Comparison of ENCODE assay signal across 7 cellular contexts in the genomic region with DNA sequence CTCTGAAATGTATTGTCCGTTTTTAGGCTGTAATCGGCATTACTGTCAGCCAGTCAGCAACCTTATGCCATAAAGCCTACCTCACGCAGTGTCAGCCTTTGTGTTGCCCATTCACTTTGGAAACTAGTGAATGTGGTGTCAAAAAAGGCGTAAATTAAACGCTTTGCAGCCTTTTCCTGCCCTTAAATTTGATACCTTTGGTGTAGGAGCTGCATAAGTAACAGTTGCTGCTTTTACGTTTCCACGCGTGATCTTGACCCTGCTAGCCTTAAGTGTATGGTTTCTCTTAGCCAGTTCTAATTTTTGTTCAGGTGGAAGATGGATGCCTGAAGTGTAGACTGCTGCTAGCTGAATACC.
DNase-seq lines count a peak whose midpoint lies in the region; ATAC-seq and FAIRE-seq lines count a peak whose summit lies in the region.

No MANE protein-coding gene starts in this region.

- H3K9ac ChIP-seq in iPS-15b (ENCODE audit: low read depth, low read length), result peak overlapping the region; percentile 95

- POLR2A ChIA-PET in activated CD4-positive, alpha-beta memory T cell treated with anti-CD3 and anti-CD28 coated beads, Interleukin-2, amount 10 ng/mL, durations not matched to agents 7 days and 5 days (lab: Charles Lee), result interaction anchor here (0.8 to 3.2 kb wide), 10 partner anchors 8 to 1422 kb away, joined by 4 to 13 read pairs (median 6); a partner anchor contains a TSS

- no peak for DNase-seq in activated CD4-positive, alpha-beta memory T cell treated with anti-CD3 and anti-CD28 coated beads, Interleukin-2, amount 10 ng/mL, durations not matched to agents 7 days and 5 days
- no peak for DNase-seq in stimulated activated naive CD8-positive, alpha-beta T cell treated with anti-CD3 and anti-CD28 coated beads, Interleukin-15, amount 100 ng/mL, for 72 hours
- DNase-seq in NOMO-1 treated with dmso at 0.1 percent for 144 hours (lab: John Stamatoyannopoulos, UW; ENCODE audit: unreplicated experiment) (no peak), urothelium cell line (ENCODE audit: low spot score) (no peak), HK-2 (ENCODE audit: unreplicated experiment) (no peak)

- H3K4me3 ChIP-seq in iPS-15b (ENCODE audit: low read depth, low read length), result peak overlapping the region; percentile 96

- H3K27me3 Mint-ChIP-seq in activated CD4-positive, alpha-beta memory T cell treated with anti-CD3 and anti-CD28 coated beads, Interleukin-2, amount 10 ng/mL, durations not matched to agents 7 days and 5 days, result peaks cover 12% of the 10 kb centered on the region
- no peaks in the 10 kb centered on the region for H3K27me3 Mint-ChIP-seq in stimulated activated naive CD8-positive, alpha-beta T cell treated with anti-CD3 and anti-CD28 coated beads, Interleukin-15, amount 100 ng/mL, for 72 hours

- H3K36me3 Mint-ChIP-seq in activated CD4-positive, alpha-beta memory T cell treated with anti-CD3 and anti-CD28 coated beads, Interleukin-2, amount 10 ng/mL, durations not matched to agents 7 days and 5 days (ENCODE audit: low read depth), result peaks cover 33% of the 10 kb centered on the region

- H3K9me3 Mint-ChIP-seq in activated CD4-positive, alpha-beta memory T cell treated with anti-CD3 and anti-CD28 coated beads, Interleukin-2, amount 10 ng/mL, durations not matched to agents 7 days and 5 days, result peaks cover 5% of the 10 kb centered on the region
- H3K9me3 Mint-ChIP-seq in stimulated activated naive CD8-positive, alpha-beta T cell treated with anti-CD3 and anti-CD28 coated beads, Interleukin-15, amount 100 ng/mL, for 72 hours, result peaks cover 6 to 9% of the 10 kb centered on the region in 2 donors

- no peaks in the 10 kb centered on the region for H3K27me3 ChIP-seq in iPS-15b (ENCODE audit: control insufficient read depth, insufficient read depth, low read length)

- peaks cover 32% of the 10 kb centered on the region for H3K4me1 Mint-ChIP-seq in activated CD4-positive, alpha-beta memory T cell treated with anti-CD3 and anti-CD28 coated beads, Interleukin-2, amount 10 ng/mL, durations not matched to agents 7 days and 5 days
- H3K4me1 Mint-ChIP-seq in stimulated activated naive CD8-positive, alpha-beta T cell treated with anti-CD3 and anti-CD28 coated beads, Interleukin-15, amount 100 ng/mL, for 72 hours, result peaks cover 32% of the 10 kb centered on the region

- CTCF ChIA-PET in activated CD4-positive, alpha-beta memory T cell treated with anti-CD3 and anti-CD28 coated beads, Interleukin-2, amount 10 ng/mL, durations not matched to agents 7 days and 5 days (lab: Charles Lee), result interaction anchor here (0.8 to 3.4 kb wide), 13 partner anchors 8 to 815 kb away, joined by 3 to 42 read pairs (median 4); a partner anchor contains a TSS

- FAIRE-seq in urothelium cell line (lab: Jason Lieb, UNC), result no peak

- peaks cover 18% of the 10 kb centered on the region for H3K4me1 ChIP-seq in iPS-15b (ENCODE audit: control insufficient read depth, insufficient read depth, low read length)

- H3K36me3 ChIP-seq in iPS-15b (ENCODE audit: control insufficient read depth, insufficient read depth, low read length), result peaks cover 13% of the 10 kb centered on the region

- H3K27ac Mint-ChIP-seq in activated CD4-positive, alpha-beta memory T cell treated with anti-CD3 and anti-CD28 coated beads, Interleukin-2, amount 10 ng/mL, durations not matched to agents 7 days and 5 days, result peak overlapping the region; percentile 61
- peak overlapping the region; percentile 91 to 98 for H3K27ac Mint-ChIP-seq in stimulated activated naive CD8-positive, alpha-beta T cell treated with anti-CD3 and anti-CD28 coated beads, Interleukin-15, amount 100 ng/mL, for 72 hours

- ATAC-seq in HG02943 (IDR thresholded peaks at IDR 0.05; ENCODE audit: low read depth, unreplicated experiment), result peak; percentile 2
- no peak for ATAC-seq in stimulated activated naive CD8-positive, alpha-beta T cell treated with anti-CD3 and anti-CD28 coated beads, Interleukin-15, amount 100 ng/mL, for 72 hours

- H3K9me3 ChIP-seq in iPS-15b (ENCODE audit: control insufficient read depth, insufficient read depth, low read length), result no peaks in the 10 kb centered on the region

- H3K4me3 Mint-ChIP-seq in activated CD4-positive, alpha-beta memory T cell treated with anti-CD3 and anti-CD28 coated beads, Interleukin-2, amount 10 ng/mL, durations not matched to agents 7 days and 5 days, result peak overlapping the region; percentile 94
- peak overlapping the region; percentile 87 to 92 for H3K4me3 Mint-ChIP-seq in stimulated activated naive CD8-positive, alpha-beta T cell treated with anti-CD3 and anti-CD28 coated beads, Interleukin-15, amount 100 ng/mL, for 72 hours
